Comparison of ENCODE assay signal across 10 cellular contexts in genomic region chr22:19641254-19641982, GRCh38.
DNase-seq lines count a peak whose midpoint lies in the region; ATAC-seq and TF ChIP-seq lines count a peak whose summit lies in the region.
"Had no signal": no experiment of that assay in that cellular context is flagged by ENCODE, and none has a peak within 500 bp of the region (broad histone marks: within the 10 kb centered on the region; RNA-seq: fewer than 3 reads in every experiment).

No MANE protein-coding gene starts in this region.

- no peak overlapping the region for H3K27ac Mint-ChIP-seq in activated naive CD8-positive, alpha-beta T cell treated with anti-CD3 and anti-CD28 coated beads, Interleukin-2, amount 10 ng/mL, durations not matched to agents 7 days and 5 days
- H3K27ac Mint-ChIP-seq in activated naive CD8-positive, alpha-beta T cell treated with anti-CD3 and anti-CD28 coated beads, Interleukin-2, amount 50 U/mL, for 24 hours = no peak overlapping the region
- H3K27ac Mint-ChIP-seq: activated T-cell treated with anti-CD3 and anti-CD28 coated beads, Interleukin-2, amount 50 U/mL, for 24 hours; B cell had no signal

- H3K9me3 Mint-ChIP-seq in activated naive CD8-positive, alpha-beta T cell treated with anti-CD3 and anti-CD28 coated beads, Interleukin-2, amount 10 ng/mL, durations not matched to agents 7 days and 5 days = no peaks in the 10 kb centered on the region
- peaks cover 1% of the 10 kb centered on the region for H3K9me3 Mint-ChIP-seq in activated naive CD8-positive, alpha-beta T cell treated with anti-CD3 and anti-CD28 coated beads, Interleukin-2, amount 50 U/mL, for 24 hours
- H3K9me3 Mint-ChIP-seq: activated T-cell treated with anti-CD3 and anti-CD28 coated beads, Interleukin-2, amount 50 U/mL, for 24 hours had no signal

- H3K4me1 ChIP-seq in thyroid gland (no peaks in the 10 kb centered on the region), HAP-1 (no peaks in the 10 kb centered on the region)

- no peak overlapping the region for H3K4me3 Mint-ChIP-seq in activated naive CD8-positive, alpha-beta T cell treated with anti-CD3 and anti-CD28 coated beads, Interleukin-2, amount 10 ng/mL, durations not matched to agents 7 days and 5 days
- no peak overlapping the region for H3K4me3 Mint-ChIP-seq in activated naive CD8-positive, alpha-beta T cell treated with anti-CD3 and anti-CD28 coated beads, Interleukin-2, amount 50 U/mL, for 24 hours
- H3K4me3 Mint-ChIP-seq: activated T-cell treated with anti-CD3 and anti-CD28 coated beads, Interleukin-2, amount 50 U/mL, for 24 hours; B cell had no signal

- no peak for TF ChIP-seq POLR2A in thyroid gland (IDR thresholded peaks at IDR 0.05)

- no peaks in the 10 kb centered on the region for H3K36me3 Mint-ChIP-seq in activated naive CD8-positive, alpha-beta T cell treated with anti-CD3 and anti-CD28 coated beads, Interleukin-2, amount 10 ng/mL, durations not matched to agents 7 days and 5 days
- H3K36me3 Mint-ChIP-seq in activated naive CD8-positive, alpha-beta T cell treated with anti-CD3 and anti-CD28 coated beads, Interleukin-2, amount 50 U/mL, for 24 hours (ENCODE audit: low read depth) = no peaks in the 10 kb centered on the region

- DNase-seq in activated naive CD8-positive, alpha-beta T cell treated with anti-CD3 and anti-CD28 coated beads, Interleukin-2, amount 10 ng/mL, durations not matched to agents 7 days and 5 days = peak; percentile 22
- DNase-seq in activated naive CD8-positive, alpha-beta T cell treated with anti-CD3 and anti-CD28 coated beads, Interleukin-2, amount 50 U/mL, for 24 hours = no peak
- DNase-seq in astrocyte of the spinal cord (ENCODE audit: low read depth, low spot score) (no peak), iris pigment epithelial cell (ENCODE audit: low read depth) (peak; percentile 12), thyroid gland (peak; percentile 66 to 75), HAP-1 (ENCODE audit: low spot score in 2 of 2) (no peak)
- DNase-seq: activated T-cell treated with anti-CD3 and anti-CD28 coated beads, Interleukin-2, amount 50 U/mL, for 24 hours had no signal

- H3K36me3 ChIP-seq in thyroid gland (no peaks in the 10 kb centered on the region), HAP-1 (replicated peaks) (no peaks in the 10 kb centered on the region)

- no peaks in the 10 kb centered on the region for H3K9me3 ChIP-seq in thyroid gland
- 0 out of 2 replicates have a peak, but pooled peaks cover under 1% of the 10 kb centered on the region for H3K9me3 ChIP-seq in HAP-1

- no peak overlapping the region for H3K27ac ChIP-seq in thyroid gland

- intact Hi-C loops in thyroid gland (cut with DNase I) = no loop called here

- WGBS in thyroid gland, 2 donors = 24 to 44% methylated on average over 15 to 25 of the region's 25 CpGs

- no peaks in the 10 kb centered on the region for H3K4me1 Mint-ChIP-seq in activated naive CD8-positive, alpha-beta T cell treated with anti-CD3 and anti-CD28 coated beads, Interleukin-2, amount 10 ng/mL, durations not matched to agents 7 days and 5 days
- no peaks in the 10 kb centered on the region for H3K4me1 Mint-ChIP-seq in activated naive CD8-positive, alpha-beta T cell treated with anti-CD3 and anti-CD28 coated beads, Interleukin-2, amount 50 U/mL, for 24 hours
- H3K4me1 Mint-ChIP-seq: B cell had no signal

- peaks cover 4% of the 10 kb centered on the region for H3K27me3 Mint-ChIP-seq in activated naive CD8-positive, alpha-beta T cell treated with anti-CD3 and anti-CD28 coated beads, Interleukin-2, amount 10 ng/mL, durations not matched to agents 7 days and 5 days
- peaks cover 19% of the 10 kb centered on the region for H3K27me3 Mint-ChIP-seq in activated naive CD8-positive, alpha-beta T cell treated with anti-CD3 and anti-CD28 coated beads, Interleukin-2, amount 50 U/mL, for 24 hours

- in situ Hi-C loops in astrocyte of the spinal cord (cut with HindIII; ENCODE audit: low sequenced_read_pairs) = no loop called here
- in situ Hi-C loops in HAP-1 (cut with MboI; ENCODE audit: low sequenced_read_pairs) = no loop called here

- POLR2A ChIA-PET in activated naive CD8-positive, alpha-beta T cell treated with anti-CD3 and anti-CD28 coated beads, Interleukin-2, amount 10 ng/mL, durations not matched to agents 7 days and 5 days (lab: Charles Lee) = no interaction called here

- H3K4me3 ChIP-seq in astrocyte of the spinal cord (ENCODE audit: low read depth, low read length) (no peak overlapping the region), thyroid gland (replicated peaks in 1 of 3) (no peak overlapping the region), HAP-1 (no peak overlapping the region)

- no peaks in the 10 kb centered on the region for H3K27me3 ChIP-seq in thyroid gland
- no peaks in the 10 kb centered on the region for H3K27me3 ChIP-seq in HAP-1 (ENCODE audit: low read depth)

- TF ChIP-seq CTCF in astrocyte of the spinal cord (IDR thresholded peaks at IDR 0.05; ENCODE audit: low read depth, low read length) (peak; percentile 55), thyroid gland (IDR thresholded peaks at IDR 0.05) (peak in 4 of 6 experiments; percentile 17 to 56 (median 40))

- no peak for ATAC-seq in activated naive CD8-positive, alpha-beta T cell treated with anti-CD3 and anti-CD28 coated beads, Interleukin-2, amount 10 ng/mL, durations not matched to agents 7 days and 5 days (ENCODE audit: low read depth)
- no peak for ATAC-seq in activated naive CD8-positive, alpha-beta T cell treated with anti-CD3 and anti-CD28 coated beads, Interleukin-2, amount 50 U/mL, for 24 hours
- no peak for ATAC-seq in GM19395 (IDR thresholded peaks at IDR 0.05; ENCODE audit: unreplicated experiment)
- no peak for ATAC-seq in HG02588 (IDR thresholded peaks at IDR 0.05; ENCODE audit: unreplicated experiment)

Comparison
In these comparisons a context has a peak if more than half of its experiments do, and no peak if none do; other contexts are left out.
1. DNase-seq: peak in activated naive CD8-positive, alpha-beta T cell treated with anti-CD3 and anti-CD28 coated beads, Interleukin-2, amount 10 ng/mL, durations not matched to agents 7 days and 5 days (single experiment), iris pigment epithelial cell (single experiment) and thyroid gland (2 of 2); none in activated naive CD8-positive, alpha-beta T cell treated with anti-CD3 and anti-CD28 coated beads, Interleukin-2, amount 50 U/mL, for 24 hours (single experiment), astrocyte of the spinal cord (single experiment) and HAP-1 (0 of 2).